12 cellular contexts compared by ENCODE assay signal in genomic region chr1:192943108-192943507, GRCh38.
"Had no signal": no experiment of that assay in that cellular context is flagged by ENCODE, and none has a peak within 500 bp of the region (broad histone marks: within the 10 kb centered on the region; RNA-seq: fewer than 3 reads in every experiment).

No MANE protein-coding gene starts in this region.

- H3K4me3 Mint-ChIP-seq: activated naive CD8-positive, alpha-beta T cell treated with anti-CD3 and anti-CD28 coated beads for 36 hours; dendritic cell treated with granulocyte-macrophage colony-stimulating factor and Interleukin-4, amounts not matched to agents 40 ng/mL and 50 ng/mL, for 4 days; naive B cell; stimulated activated memory B cell treated with anti-CD40 and anti-IgM and Interleukin-4, amounts not matched to agents 10 μg/mL and 1 μg/mL and 100 μg/mL, for 72 hours had no signal

- H3K9me3 Mint-ChIP-seq: activated naive CD8-positive, alpha-beta T cell treated with anti-CD3 and anti-CD28 coated beads for 36 hours; dendritic cell treated with granulocyte-macrophage colony-stimulating factor and Interleukin-4, amounts not matched to agents 40 ng/mL and 50 ng/mL, for 4 days had no signal

- H3K36me3 Mint-ChIP-seq: stimulated activated memory B cell treated with anti-CD40 and anti-IgM and Interleukin-4, amounts not matched to agents 10 μg/mL and 1 μg/mL and 100 μg/mL, for 72 hours had no signal

- H3K4me1 ChIP-seq: pancreas, tibial artery had no signal

- DNase-seq: activated CD4-positive, alpha-beta T cell treated with anti-CD3 and anti-CD28 coated beads, Interleukin-2, amount 50 U/mL, for 1 hour; activated CD8-positive, alpha-beta memory T cell treated with anti-CD3 and anti-CD28 coated beads for 24 hours; activated naive CD8-positive, alpha-beta T cell treated with anti-CD3 and anti-CD28 coated beads for 36 hours; aorta; cerebellar nuclear complex; glutamatergic neuron; naive B cell; pancreas; stimulated activated CD4-positive, alpha-beta T cell treated with anti-CD3 and anti-CD28 coated beads, Interleukin-2, amount 100 ng/mL, for 48 hours; tibial artery had no signal

- H3K27ac ChIP-seq: pancreas, tibial artery had no signal

- H3K4me1 Mint-ChIP-seq: activated naive CD8-positive, alpha-beta T cell treated with anti-CD3 and anti-CD28 coated beads for 36 hours had no signal

- H3K27me3 Mint-ChIP-seq: activated naive CD8-positive, alpha-beta T cell treated with anti-CD3 and anti-CD28 coated beads for 36 hours; dendritic cell treated with granulocyte-macrophage colony-stimulating factor and Interleukin-4, amounts not matched to agents 40 ng/mL and 50 ng/mL, for 4 days; naive B cell; stimulated activated memory B cell treated with anti-CD40 and anti-IgM and Interleukin-4, amounts not matched to agents 10 μg/mL and 1 μg/mL and 100 μg/mL, for 72 hours had no signal

- H3K27me3 ChIP-seq: pancreas, tibial artery had no signal

- H3K4me3 ChIP-seq: pancreas, tibial artery had no signal

- H3K9me3 ChIP-seq: pancreas, tibial artery had no signal

- H3K27ac Mint-ChIP-seq: activated naive CD8-positive, alpha-beta T cell treated with anti-CD3 and anti-CD28 coated beads for 36 hours had no signal

- ATAC-seq: pancreas; stimulated activated memory B cell treated with anti-CD40 and anti-IgM and Interleukin-4, amounts not matched to agents 10 μg/mL and 1 μg/mL and 100 μg/mL, for 72 hours had no signal

- H3K36me3 ChIP-seq: pancreas, tibial artery had no signal
